In genomic region chr2:132426033-132426432, GRCh38 we compare ENCODE assay signal across 32 cellular contexts. TPM values are rescaled to one million over a fixed set of nuclear protein-coding genes. Genes with fewer than 3 reads are reported as not detected.
"Had no signal": no experiment of that assay in that cellular context is flagged by ENCODE, and none has a peak within 500 bp of the region (broad histone marks: within the 10 kb centered on the region; RNA-seq: fewer than 3 reads in every experiment).

No MANE protein-coding gene starts in this region.

- H3K36me3 ChIP-seq: brain microvascular endothelial cell, gastrocnemius medialis had no signal

- H3K27me3 ChIP-seq: brain microvascular endothelial cell, dorsolateral prefrontal cortex, foreskin keratinocyte, gastrocnemius medialis had no signal

- H3K9me3 Mint-ChIP-seq: activated CD4-positive, alpha-beta T cell treated with anti-CD3 and anti-CD28 coated beads, Interleukin-2, amount 10 ng/mL, durations not matched to agents 7 days and 5 days; dendritic cell treated with granulocyte-macrophage colony-stimulating factor and Interleukin-4, amounts not matched to agents 40 ng/mL and 50 ng/mL, for 4 days; endodermal cell had no signal

- H3K9me3 ChIP-seq: gastrocnemius medialis had no signal

- H3K4me1 Mint-ChIP-seq: activated CD4-positive, alpha-beta memory T cell treated with anti-CD3 and anti-CD28 coated beads, Interleukin-2, amount 10 ng/mL, durations not matched to agents 7 days and 5 days; activated CD4-positive, alpha-beta T cell treated with anti-CD3 and anti-CD28 coated beads for 36 hours; activated CD4-positive, alpha-beta T cell treated with anti-CD3 and anti-CD28 coated beads, Interleukin-2, amount 10 ng/mL, durations not matched to agents 7 days and 5 days; central memory CD8-positive, alpha-beta T cell had no signal

- H3K27me3 Mint-ChIP-seq: activated CD4-positive, alpha-beta memory T cell treated with anti-CD3 and anti-CD28 coated beads, Interleukin-2, amount 10 ng/mL, durations not matched to agents 7 days and 5 days; activated CD4-positive, alpha-beta T cell treated with anti-CD3 and anti-CD28 coated beads, Interleukin-2, amount 10 ng/mL, durations not matched to agents 7 days and 5 days; activated naive CD8-positive, alpha-beta T cell; activated T-cell treated with anti-CD3 and anti-CD28 coated beads, Interleukin-2, amount 50 U/mL, for 24 hours; central memory CD8-positive, alpha-beta T cell had no signal

- H3K4me3 Mint-ChIP-seq: activated CD4-positive, alpha-beta memory T cell treated with anti-CD3 and anti-CD28 coated beads, Interleukin-2, amount 10 ng/mL, durations not matched to agents 7 days and 5 days; activated CD4-positive, alpha-beta T cell treated with anti-CD3 and anti-CD28 coated beads for 36 hours; activated CD4-positive, alpha-beta T cell treated with anti-CD3 and anti-CD28 coated beads, Interleukin-2, amount 10 ng/mL, durations not matched to agents 7 days and 5 days; activated naive CD8-positive, alpha-beta T cell; activated T-cell treated with anti-CD3 and anti-CD28 coated beads, Interleukin-2, amount 50 U/mL, for 24 hours; activated T-cell treated with anti-CD3 and anti-CD28 coated beads, Interleukin-2, amount 50 U/mL, for 72 hours; central memory CD8-positive, alpha-beta T cell; dendritic cell treated with granulocyte-macrophage colony-stimulating factor and Interleukin-4, amounts not matched to agents 40 ng/mL and 50 ng/mL, for 4 days; endodermal cell had no signal

- H3K4me3 ChIP-seq: coronary artery, dorsolateral prefrontal cortex, gastrocnemius medialis had no signal

- DNase-seq: activated CD4-positive, alpha-beta memory T cell treated with anti-CD3 and anti-CD28 coated beads, Interleukin-2, amount 10 ng/mL, durations not matched to agents 7 days and 5 days; activated CD4-positive, alpha-beta T cell treated with anti-CD3 and anti-CD28 coated beads for 36 hours; activated CD4-positive, alpha-beta T cell treated with anti-CD3 and anti-CD28 coated beads, Interleukin-2, amount 10 ng/mL, durations not matched to agents 7 days and 5 days; activated CD4-positive, alpha-beta T cell treated with anti-CD3 and anti-CD28 coated beads, Interleukin-2, amount 50 U/mL, for 4 hours; activated CD4-positive, CD25-positive, alpha-beta regulatory T cell; activated CD4-positive, CD25-positive, alpha-beta regulatory T cell treated with anti-CD3 and anti-CD28 coated beads, Interleukin-2, amount 50 U/mL, for 72 hours; activated CD8-positive, alpha-beta memory T cell treated with anti-CD3 and anti-CD28 coated beads, Interleukin-2, amount 50 U/mL, for 48 hours; activated effector memory CD4-positive, alpha-beta T cell treated with Interleukin-2 at 50 U/mL for 16 hours; activated gamma-delta T cell treated with Interleukin-2 at 50 U/mL for 16 hours; activated naive CD4-positive, alpha-beta T cell treated with anti-CD3 and anti-CD28 coated beads, Interleukin-2, amount 50 U/mL, for 16 hours; activated naive CD4-positive, alpha-beta T cell treated with Interleukin-2 at 50 U/mL for 16 hours; activated T-cell treated with anti-CD3 and anti-CD28 coated beads for 4 hours; activated T-cell treated with anti-CD3 and anti-CD28 coated beads, Interleukin-2, amount 50 U/mL, for 24 hours; activated T-cell treated with anti-CD3 and anti-CD28 coated beads, Interleukin-2, amount 50 U/mL, for 72 hours; amniotic stem cell; anterior cingulate cortex; brain microvascular endothelial cell; dorsolateral prefrontal cortex; effector memory CD4-positive, alpha-beta T cell; foreskin keratinocyte; gastrocnemius medialis; glutamatergic neuron; T-helper 2 cell had no signal

- H3K27ac ChIP-seq: brain microvascular endothelial cell, coronary artery, dorsolateral prefrontal cortex, foreskin keratinocyte, gastrocnemius medialis had no signal

- H3K4me1 ChIP-seq: gastrocnemius medialis had no signal

- FAIRE-seq: astrocyte, bronchial epithelial cell had no signal

- H3K27ac Mint-ChIP-seq: activated CD4-positive, alpha-beta memory T cell treated with anti-CD3 and anti-CD28 coated beads, Interleukin-2, amount 10 ng/mL, durations not matched to agents 7 days and 5 days; activated CD4-positive, alpha-beta T cell treated with anti-CD3 and anti-CD28 coated beads for 36 hours; activated CD4-positive, alpha-beta T cell treated with anti-CD3 and anti-CD28 coated beads, Interleukin-2, amount 10 ng/mL, durations not matched to agents 7 days and 5 days; activated naive CD8-positive, alpha-beta T cell; activated T-cell treated with anti-CD3 and anti-CD28 coated beads, Interleukin-2, amount 50 U/mL, for 24 hours; activated T-cell treated with anti-CD3 and anti-CD28 coated beads, Interleukin-2, amount 50 U/mL, for 72 hours; dendritic cell treated with granulocyte-macrophage colony-stimulating factor and Interleukin-4, amounts not matched to agents 40 ng/mL and 50 ng/mL, for 4 days; endodermal cell had no signal

- H3K36me3 Mint-ChIP-seq: activated naive CD8-positive, alpha-beta T cell had no signal

RNA-seq across cellular contexts. Expression of gene GPR39, which starts 9.4 kb away (rescaled TPM):
- total RNA-seq: activated CD4-positive, alpha-beta memory T cell treated with anti-CD3 and anti-CD28 coated beads, Interleukin-2, amount 10 ng/mL, durations not matched to agents 7 days and 5 days; activated CD4-positive, alpha-beta T cell treated with anti-CD3 and anti-CD28 coated beads for 36 hours; activated CD4-positive, alpha-beta T cell treated with anti-CD3 and anti-CD28 coated beads, Interleukin-2, amount 10 ng/mL, durations not matched to agents 7 days and 5 days; activated T-cell treated with anti-CD3 and anti-CD28 coated beads, Interleukin-2, amount 50 U/mL, for 72 hours; cardiac septum; T-helper 1 cell treated with Interleukin-12 subunit alpha and Interleukin-12 subunit beta and Interleukin-4 antibody, amounts not matched to agents 30 ng/mL and 1 ng/mL, for 36 hours had no signal
